ENCODE assay signal across 23 cellular contexts in the genomic region with DNA sequence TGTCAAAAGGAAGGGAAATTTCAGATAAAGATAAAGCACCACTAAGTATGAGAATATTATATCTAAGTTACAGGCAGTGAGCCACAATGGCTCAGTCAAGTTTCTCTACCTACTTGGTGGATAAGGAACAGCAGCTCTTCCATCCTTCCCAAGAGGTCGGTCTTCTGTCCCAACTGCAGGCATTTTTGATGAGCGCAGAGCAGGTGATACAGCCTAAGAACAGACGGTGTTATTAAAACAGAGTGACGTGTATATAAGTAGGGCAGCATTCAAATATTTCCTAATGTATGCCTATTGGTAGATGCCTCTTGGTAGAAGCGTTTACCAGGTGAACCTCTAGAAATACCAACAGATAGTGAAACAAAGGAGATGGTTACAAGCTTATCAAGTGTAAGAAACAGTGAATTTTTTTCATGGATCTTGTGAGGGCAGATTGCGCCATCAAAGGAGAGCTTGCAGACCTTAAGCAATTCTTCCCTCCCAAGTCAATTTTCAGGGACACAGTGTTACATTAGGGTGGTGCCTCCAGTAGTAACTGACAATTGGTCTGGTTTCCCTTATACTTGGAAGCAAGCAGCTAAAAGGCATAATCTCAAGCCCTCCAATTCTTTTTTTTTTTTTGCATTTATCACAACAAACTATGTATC.
DNase-seq lines count a peak whose midpoint lies in the region; ATAC-seq, FAIRE-seq and TF ChIP-seq lines count a peak whose summit lies in the region.
"Had no signal": no experiment of that assay in that cellular context is flagged by ENCODE, and none has a peak within 500 bp of the region (broad histone marks: within the 10 kb centered on the region; RNA-seq: fewer than 3 reads in every experiment).

No MANE protein-coding gene starts in this region.

- TF ChIP-seq POLR2A in GM12892 (IDR thresholded peaks at IDR 0.05; ENCODE audit: low read depth, low read length) = no peak

- H3K27me3 Mint-ChIP-seq in stimulated activated naive CD8-positive, alpha-beta T cell treated with anti-CD3 and anti-CD28 coated beads, Interleukin-15, Interleukin-2, amounts not matched to agents 100 ng/mL and 50 ng/mL, for 24 hours = no peaks in the 10 kb centered on the region
- H3K27me3 Mint-ChIP-seq in stimulated activated naive CD8-positive, alpha-beta T cell treated with anti-CD3 and anti-CD28 coated beads, Interleukin-15, amount 100 ng/mL, for 72 hours = no peaks in the 10 kb centered on the region
- H3K27me3 Mint-ChIP-seq in chondrocyte (ENCODE audit: low read depth) = no peaks in the 10 kb centered on the region
- H3K27me3 Mint-ChIP-seq in HFFc6 (ENCODE audit: insufficient read depth) = peaks cover 2% of the 10 kb centered on the region
- H3K27me3 Mint-ChIP-seq: activated naive CD4-positive, alpha-beta T cell treated with anti-CD3 and anti-CD28 coated beads, Interleukin-2, amount 50 U/mL, for 24 hours had no signal

- no peak for ATAC-seq in stimulated activated naive CD8-positive, alpha-beta T cell treated with anti-CD3 and anti-CD28 coated beads, Interleukin-15, amount 100 ng/mL, for 72 hours
- ATAC-seq: body of pancreas, WTC11 had no signal

- peaks cover 18% of the 10 kb centered on the region for H3K4me1 Mint-ChIP-seq in stimulated activated naive CD8-positive, alpha-beta T cell treated with anti-CD3 and anti-CD28 coated beads, Interleukin-15, Interleukin-2, amounts not matched to agents 100 ng/mL and 50 ng/mL, for 24 hours (ENCODE audit: low read depth)
- H3K4me1 Mint-ChIP-seq in stimulated activated naive CD8-positive, alpha-beta T cell treated with anti-CD3 and anti-CD28 coated beads, Interleukin-15, amount 100 ng/mL, for 72 hours = peaks cover 17% of the 10 kb centered on the region
- H3K4me1 Mint-ChIP-seq in chondrocyte (ENCODE audit: low read depth) (peaks cover 35% of the 10 kb centered on the region), HFFc6 (ENCODE audit: low read depth) (peaks cover 29% of the 10 kb centered on the region)

- H3K27ac Mint-ChIP-seq in stimulated activated naive CD8-positive, alpha-beta T cell treated with anti-CD3 and anti-CD28 coated beads, Interleukin-15, Interleukin-2, amounts not matched to agents 100 ng/mL and 50 ng/mL, for 24 hours = peak overlapping the region; percentile 9
- no peak overlapping the region for H3K27ac Mint-ChIP-seq in stimulated activated naive CD8-positive, alpha-beta T cell treated with anti-CD3 and anti-CD28 coated beads, Interleukin-15, amount 100 ng/mL, for 72 hours
- H3K27ac Mint-ChIP-seq in chondrocyte (ENCODE audit: unreplicated experiment) (peak overlapping the region; percentile 33), HFFc6 (no peak overlapping the region)
- H3K27ac Mint-ChIP-seq: WTC11 had no signal

- H3K36me3 Mint-ChIP-seq in stimulated activated naive CD8-positive, alpha-beta T cell treated with anti-CD3 and anti-CD28 coated beads, Interleukin-15, Interleukin-2, amounts not matched to agents 100 ng/mL and 50 ng/mL, for 24 hours (ENCODE audit: low read depth) = peaks cover 52% of the 10 kb centered on the region
- H3K36me3 Mint-ChIP-seq in chondrocyte (ENCODE audit: low read depth) (peaks cover 20% of the 10 kb centered on the region), HFFc6 (ENCODE audit: low read depth) (peaks cover 21% of the 10 kb centered on the region)
- H3K36me3 Mint-ChIP-seq: activated naive CD4-positive, alpha-beta T cell treated with anti-CD3 and anti-CD28 coated beads, Interleukin-2, amount 50 U/mL, for 24 hours had no signal

- FAIRE-seq in GM12892 (lab: Jason Lieb, UNC) = no peak
- FAIRE-seq: keratinocyte had no signal

- no peak overlapping the region for H3K4me3 Mint-ChIP-seq in stimulated activated naive CD8-positive, alpha-beta T cell treated with anti-CD3 and anti-CD28 coated beads, Interleukin-15, Interleukin-2, amounts not matched to agents 100 ng/mL and 50 ng/mL, for 24 hours
- no peak overlapping the region for H3K4me3 Mint-ChIP-seq in stimulated activated naive CD8-positive, alpha-beta T cell treated with anti-CD3 and anti-CD28 coated beads, Interleukin-15, amount 100 ng/mL, for 72 hours
- no peak overlapping the region for H3K4me3 Mint-ChIP-seq in chondrocyte (ENCODE audit: unreplicated experiment)
- H3K4me3 Mint-ChIP-seq in HFFc6 = no peak overlapping the region; the same call in 1 of the 2 replicates
- H3K4me3 Mint-ChIP-seq: activated naive CD4-positive, alpha-beta T cell treated with anti-CD3 and anti-CD28 coated beads, Interleukin-2, amount 50 U/mL, for 24 hours; CD14-positive monocyte; WTC11 had no signal

- TF ChIP-seq CTCF in chondrocyte (IDR thresholded peaks at IDR 0.05) (no peak), HFFc6 (IDR thresholded peaks at IDR 0.05) (no peak)

- no peaks in the 10 kb centered on the region for H3K9me3 Mint-ChIP-seq in stimulated activated naive CD8-positive, alpha-beta T cell treated with anti-CD3 and anti-CD28 coated beads, Interleukin-15, Interleukin-2, amounts not matched to agents 100 ng/mL and 50 ng/mL, for 24 hours
- H3K9me3 Mint-ChIP-seq in stimulated activated naive CD8-positive, alpha-beta T cell treated with anti-CD3 and anti-CD28 coated beads, Interleukin-15, amount 100 ng/mL, for 72 hours = no peaks in the 10 kb centered on the region
- no peaks in the 10 kb centered on the region for H3K9me3 Mint-ChIP-seq in chondrocyte (ENCODE audit: low read depth)
- H3K9me3 Mint-ChIP-seq in HFFc6 = no peaks in the 10 kb centered on the region
- H3K9me3 Mint-ChIP-seq: activated naive CD4-positive, alpha-beta T cell treated with anti-CD3 and anti-CD28 coated beads, Interleukin-2, amount 50 U/mL, for 24 hours; CD14-positive monocyte; WTC11 had no signal

- no peak for DNase-seq in stimulated activated naive CD8-positive, alpha-beta T cell treated with anti-CD3 and anti-CD28 coated beads, Interleukin-15, amount 100 ng/mL, for 72 hours
- DNase-seq in chondrocyte (ENCODE audit: low spot score) = no peak
- peak; percentile 71 for DNase-seq in iris pigment epithelial cell (ENCODE audit: low read depth)
- no peak for DNase-seq in GM12892 (ENCODE audit: insufficient read length)
- DNase-seq in HFFc6 = no peak
- DNase-seq in NOMO-1 treated with DMSO at 0.1 percent for 48 hours (lab: John Stamatoyannopoulos, UW; ENCODE audit: unreplicated experiment) = no peak
- no peak for DNase-seq in KG1 (lab: John Stamatoyannopoulos, UW)
- DNase-seq: activated CD4-positive, alpha-beta T cell treated with anti-CD3 and anti-CD28 coated beads, Interleukin-2, amount 50 U/mL, for 48 hours; activated T-cell treated with anti-CD3 and anti-CD28 coated beads, Interleukin-2, amount 50 U/mL, for 1 hour; body of pancreas; colonic mucosa; DMS 273 treated with DMSO at 0.1 percent for 48 hours; foreskin melanocyte; GDM1; Karpas-422; NCI-H1105 treated with DMSO at 0.1 percent for 48 hours; NCI-H524 treated with DMSO at 0.1 percent for 48 hours; nucleus accumbens had no signal

Comparison
In these comparisons a context has a peak if more than half of its experiments do, and no peak if none do; other contexts are left out.
1. H3K27ac Mint-ChIP-seq: peak in stimulated activated naive CD8-positive, alpha-beta T cell treated with anti-CD3 and anti-CD28 coated beads, Interleukin-15, Interleukin-2, amounts not matched to agents 100 ng/mL and 50 ng/mL, for 24 hours (single experiment) and chondrocyte (single experiment); none in stimulated activated naive CD8-positive, alpha-beta T cell treated with anti-CD3 and anti-CD28 coated beads, Interleukin-15, amount 100 ng/mL, for 72 hours (0 of 2) and HFFc6 (single experiment).